In genomic region chr3:166425021-166425420, GRCh38 we compare ENCODE assay signal across 27 cellular contexts.
"Had no signal": no experiment of that assay in that cellular context is flagged by ENCODE, and none has a peak within 500 bp of the region (broad histone marks: within the 10 kb centered on the region; RNA-seq: fewer than 3 reads in every experiment).

No MANE protein-coding gene starts in this region.

- DNase-seq: colonic mucosa; cortex of kidney; dermis blood vessel endothelial cell; dorsolateral prefrontal cortex; effector CD4-positive, alpha-beta T cell; effector CD8-positive, alpha-beta T cell; effector memory CD4-positive, alpha-beta T cell; effector memory CD8-positive, alpha-beta T cell; endodermal cell; erythroblast; esophagus squamous epithelium; foreskin fibroblast; foreskin keratinocyte; foreskin melanocyte; gastrocnemius medialis; glutamatergic neuron; head of caudate nucleus; heart left ventricle; heart right ventricle had no signal

- H3K36me3 ChIP-seq: colonic mucosa, esophagus muscularis mucosa, esophagus squamous epithelium, gastrocnemius medialis, gastroesophageal sphincter, heart left ventricle, heart right ventricle had no signal

- H3K27ac ChIP-seq: colonic mucosa, coronary artery, dorsolateral prefrontal cortex, epithelial cell of prostate, esophagus muscularis mucosa, esophagus squamous epithelium, foreskin keratinocyte, gastrocnemius medialis, gastroesophageal sphincter, heart left ventricle, heart right ventricle had no signal

- H3K9me3 ChIP-seq: colonic mucosa, esophagus muscularis mucosa, gastrocnemius medialis, gastroesophageal sphincter had no signal

- H3K4me3 ChIP-seq: colonic mucosa, coronary artery, dorsolateral prefrontal cortex, esophagus muscularis mucosa, esophagus squamous epithelium, gastrocnemius medialis, gastroesophageal sphincter, heart left ventricle, heart right ventricle had no signal

- H3K27me3 ChIP-seq: colonic mucosa, dorsolateral prefrontal cortex, esophagus muscularis mucosa, esophagus squamous epithelium, foreskin keratinocyte, gastrocnemius medialis, gastroesophageal sphincter, heart left ventricle, heart right ventricle had no signal

- FAIRE-seq: colon, endometrium, endothelial cell of umbilical vein, frontal cortex had no signal

- H3K4me1 ChIP-seq: colonic mucosa, esophagus muscularis mucosa, esophagus squamous epithelium, gastrocnemius medialis, gastroesophageal sphincter, heart left ventricle, heart right ventricle had no signal
